2 cellular contexts compared by ENCODE assay signal in the genomic region with DNA sequence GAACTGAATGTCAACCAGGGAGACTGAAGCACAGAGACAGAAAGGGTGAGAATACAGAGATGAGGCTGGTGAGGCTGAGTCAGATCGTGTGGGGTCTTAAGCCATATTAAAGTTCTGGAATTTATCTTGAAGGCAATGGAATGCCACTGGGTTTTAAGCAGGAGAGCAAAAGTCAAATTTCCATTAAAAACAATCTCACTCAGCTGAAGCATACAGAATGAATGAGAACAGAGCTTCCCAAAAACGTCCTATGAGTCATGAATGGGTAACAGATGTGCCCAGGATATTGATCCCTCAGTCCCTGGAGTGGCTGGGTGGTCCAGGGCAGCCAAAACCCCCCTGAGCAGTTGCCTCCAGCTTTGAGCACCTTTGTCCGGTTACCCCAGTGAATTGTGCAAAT.
TF ChIP-seq lines count a peak whose summit lies in the region.

No MANE protein-coding gene starts in this region.

TF ChIP-seq in H1, 55 proteins besides CTCF, POLR2A, EP300 and RAD21:
- TF ChIP-seq POU5F1 (IDR thresholded peaks at IDR 0.05; ENCODE audit: low read depth, low read length), result no peak
- no peak for TF ChIP-seq CHD2 (IDR thresholded peaks at IDR 0.05; ENCODE audit: low read length)
- no peak for TF ChIP-seq BRCA1 (IDR thresholded peaks at IDR 0.05; ENCODE audit: low read depth, low read length)
- TF ChIP-seq FOSL1 (IDR thresholded peaks at IDR 0.05; ENCODE audit: insufficient read depth, low read depth, low read length), result no peak
- no peak for TF ChIP-seq SP4 (IDR thresholded peaks at IDR 0.05; ENCODE audit: low read length)
- no peak for TF ChIP-seq POLR2AphosphoS5 (IDR thresholded peaks at IDR 0.05; ENCODE audit: low read depth, low read length)
- no peak for TF ChIP-seq RXRA (IDR thresholded peaks at IDR 0.05; ENCODE audit: insufficient read depth, low read depth, low read length)
- TF ChIP-seq TAF7 (optimal IDR thresholded peaks at IDR 0.05; ENCODE audit: borderline replicate concordance, low read depth, low read length), result no peak
- no peak for TF ChIP-seq MAX (IDR thresholded peaks at IDR 0.05)
- TF ChIP-seq NRF1 (IDR thresholded peaks at IDR 0.05; ENCODE audit: low read depth, low read length), result no peak
- no peak for TF ChIP-seq RFX5 (IDR thresholded peaks at IDR 0.05; ENCODE audit: borderline replicate concordance, low read depth, low read length)
- no peak for TF ChIP-seq CREB1 (IDR thresholded peaks at IDR 0.05)
TF ChIP-seq in H1: peak in this region for 0.

TF ChIP-seq in HepG2, 621 proteins besides CTCF, POLR2A, EP300 and RAD21:
- TF ChIP-seq, protein P1, sequence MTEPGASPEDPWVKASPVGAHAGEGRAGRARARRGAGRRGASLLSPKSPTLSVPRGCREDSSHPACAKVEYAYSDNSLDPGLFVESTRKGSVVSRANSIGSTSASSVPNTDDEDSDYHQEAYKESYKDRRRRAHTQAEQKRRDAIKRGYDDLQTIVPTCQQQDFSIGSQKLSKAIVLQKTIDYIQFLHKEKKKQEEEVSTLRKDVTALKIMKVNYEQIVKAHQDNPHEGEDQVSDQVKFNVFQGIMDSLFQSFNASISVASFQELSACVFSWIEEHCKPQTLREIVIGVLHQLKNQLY (CRISPR knock-in tag; IDR thresholded peaks at IDR 0.05), result no peak
- TF ChIP-seq ZNF644 (CRISPR knock-in tag; IDR thresholded peaks at IDR 0.05; ENCODE audit: low read depth) (no peak), SNAI1 (CRISPR knock-in tag; IDR thresholded peaks at IDR 0.05; ENCODE audit: borderline replicate concordance) (no peak), FOSL2 (CRISPR knock-in tag; IDR thresholded peaks at IDR 0.05) (no peak)
